In the genomic region with DNA sequence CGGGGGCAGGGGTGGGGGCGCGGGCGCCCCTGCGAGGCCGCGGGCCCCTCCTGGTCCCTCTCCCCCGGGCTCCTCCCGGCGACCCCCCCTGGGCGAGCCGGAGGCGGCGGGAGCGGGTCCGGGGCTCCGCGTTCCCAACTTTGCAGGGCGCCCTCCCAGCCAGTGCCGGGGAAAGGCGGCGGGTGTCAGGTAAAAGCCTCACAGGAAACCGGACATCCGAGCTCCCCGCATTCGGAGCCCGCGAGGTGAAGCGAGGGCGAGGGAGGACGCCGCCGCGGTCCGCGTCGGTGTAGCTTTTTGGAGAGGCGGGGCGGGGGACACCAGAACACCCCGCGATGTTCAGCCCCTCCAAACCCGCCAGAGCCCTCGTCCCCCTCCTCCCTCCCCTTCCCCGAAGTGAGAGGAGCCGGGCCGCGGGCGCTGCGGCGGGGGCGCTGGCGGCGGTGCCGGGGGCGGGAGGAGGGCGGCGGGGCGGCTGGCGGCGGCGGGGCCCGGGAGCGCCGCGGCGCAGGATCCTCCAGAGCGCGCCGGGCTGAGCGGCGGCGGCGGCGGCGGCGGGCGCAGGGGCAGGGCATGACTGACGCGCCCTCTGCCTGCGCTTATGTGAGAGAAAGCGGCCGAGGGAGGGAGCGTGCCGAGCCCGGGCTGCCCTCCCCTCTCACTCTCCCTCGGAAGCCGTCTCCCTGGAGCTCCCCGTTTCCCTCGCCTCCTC, we compare ENCODE assay signal across 8 cellular contexts. TPM values are rescaled to one million over a fixed set of nuclear protein-coding genes. Genes with fewer than 3 reads are reported as not detected.
DNase-seq lines count a peak whose midpoint lies in the region; ATAC-seq and TF ChIP-seq lines count a peak whose summit lies in the region.

A gene with protein sequence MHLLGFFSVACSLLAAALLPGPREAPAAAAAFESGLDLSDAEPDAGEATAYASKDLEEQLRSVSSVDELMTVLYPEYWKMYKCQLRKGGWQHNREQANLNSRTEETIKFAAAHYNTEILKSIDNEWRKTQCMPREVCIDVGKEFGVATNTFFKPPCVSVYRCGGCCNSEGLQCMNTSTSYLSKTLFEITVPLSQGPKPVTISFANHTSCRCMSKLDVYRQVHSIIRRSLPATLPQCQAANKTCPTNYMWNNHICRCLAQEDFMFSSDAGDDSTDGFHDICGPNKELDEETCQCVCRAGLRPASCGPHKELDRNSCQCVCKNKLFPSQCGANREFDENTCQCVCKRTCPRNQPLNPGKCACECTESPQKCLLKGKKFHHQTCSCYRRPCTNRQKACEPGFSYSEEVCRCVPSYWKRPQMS (minus strand): TSS at position 575 of the 712 bp plus-strand sequence. CDS start 611 bp downstream, outside the sequence.

- DNase-seq in NCI-H1092 (lab: John Stamatoyannopoulos, UW) (peak; percentile 2), NCI-H1092 treated with DMSO at 0.1 percent for 48 hours (lab: John Stamatoyannopoulos, UW) (no peak), fibroblast of the aortic adventitia (ENCODE audit: low read depth) (peak; percentile 70), naive B cell (no peak), superior temporal gyrus (ENCODE audit: extremely low spot score) (no peak)
- peak; percentile 18 for DNase-seq in activated CD4-positive, alpha-beta memory T cell treated with anti-CD3 and anti-CD28 coated beads, Interleukin-2, amount 10 ng/mL, durations not matched to agents 7 days and 5 days

- no peak within 1 kb of the TSS for H3K27ac Mint-ChIP-seq in activated CD4-positive, alpha-beta memory T cell treated with anti-CD3 and anti-CD28 coated beads, Interleukin-2, amount 10 ng/mL, durations not matched to agents 7 days and 5 days
- H3K27ac Mint-ChIP-seq in naive B cell, result no peak within 1 kb of the TSS

- H3K4me3 Mint-ChIP-seq in activated CD4-positive, alpha-beta memory T cell treated with anti-CD3 and anti-CD28 coated beads, Interleukin-2, amount 10 ng/mL, durations not matched to agents 7 days and 5 days, result no peak within 1 kb of the TSS
- H3K4me3 Mint-ChIP-seq in naive B cell, result peak within 1 kb of the TSS in 7 of 8 donors; percentile 47 to 81 (median 74)

- H3K4me3 ChIP-seq in fibroblast of the aortic adventitia (ENCODE audit: low read depth, low read length), result peak within 1 kb of the TSS; percentile 88

- ATAC-seq in GM21723 (IDR thresholded peaks at IDR 0.05; ENCODE audit: unreplicated experiment) (peak; percentile 71), naive B cell (ENCODE audit: low read depth in 2 of 2) (peak in 1 of 2 donors; percentile 25)

- CTCF ChIA-PET in activated CD4-positive, alpha-beta memory T cell treated with anti-CD3 and anti-CD28 coated beads, Interleukin-2, amount 10 ng/mL, durations not matched to agents 7 days and 5 days (lab: Charles Lee), result interaction anchor here (0.9 kb wide), 1 partner anchor 255 kb away, joined by 3 read pairs; no protein-coding TSS in a partner anchor

- H3K27me3 Mint-ChIP-seq in activated CD4-positive, alpha-beta memory T cell treated with anti-CD3 and anti-CD28 coated beads, Interleukin-2, amount 10 ng/mL, durations not matched to agents 7 days and 5 days, result peaks cover 36% of the 10 kb centered on the region
- peaks cover 38 to 54% (median 46%) of the 10 kb centered on the region in 3 donors for H3K27me3 Mint-ChIP-seq in naive B cell

- no peak for TF ChIP-seq EP300 in Ishikawa (IDR thresholded peaks at IDR 0.05; ENCODE audit: borderline replicate concordance)

- POLR2A ChIA-PET in activated CD4-positive, alpha-beta memory T cell treated with anti-CD3 and anti-CD28 coated beads, Interleukin-2, amount 10 ng/mL, durations not matched to agents 7 days and 5 days (lab: Charles Lee), result no interaction called here

- H3K36me3 Mint-ChIP-seq in activated CD4-positive, alpha-beta memory T cell treated with anti-CD3 and anti-CD28 coated beads, Interleukin-2, amount 10 ng/mL, durations not matched to agents 7 days and 5 days (ENCODE audit: low read depth), result no peaks in the 10 kb centered on the region
- H3K36me3 Mint-ChIP-seq in naive B cell, result no peaks in the 10 kb centered on the region

- H3K9me3 Mint-ChIP-seq in activated CD4-positive, alpha-beta memory T cell treated with anti-CD3 and anti-CD28 coated beads, Interleukin-2, amount 10 ng/mL, durations not matched to agents 7 days and 5 days, result no peaks in the 10 kb centered on the region
- peaks cover 0 to 13% (median 0%) of the 10 kb centered on the region in 7 donors for H3K9me3 Mint-ChIP-seq in naive B cell

- TF ChIP-seq CTCF in fibroblast of the aortic adventitia (IDR thresholded peaks at IDR 0.05; ENCODE audit: insufficient read depth, low read length), result no peak

- TF ChIP-seq RAD21 in Ishikawa (IDR thresholded peaks at IDR 0.05; ENCODE audit: low read depth), result no peak; the same call in 1 of the 2 replicates

- H3K4me1 Mint-ChIP-seq in activated CD4-positive, alpha-beta memory T cell treated with anti-CD3 and anti-CD28 coated beads, Interleukin-2, amount 10 ng/mL, durations not matched to agents 7 days and 5 days, result peaks cover 6% of the 10 kb centered on the region
- H3K4me1 Mint-ChIP-seq in naive B cell, result peaks cover 0 to 11% (median 0%) of the 10 kb centered on the region in 3 donors

TF ChIP-seq in Ishikawa, 13 proteins besides CTCF, POLR2A, EP300 and RAD21:
- TF ChIP-seq, protein P1, sequence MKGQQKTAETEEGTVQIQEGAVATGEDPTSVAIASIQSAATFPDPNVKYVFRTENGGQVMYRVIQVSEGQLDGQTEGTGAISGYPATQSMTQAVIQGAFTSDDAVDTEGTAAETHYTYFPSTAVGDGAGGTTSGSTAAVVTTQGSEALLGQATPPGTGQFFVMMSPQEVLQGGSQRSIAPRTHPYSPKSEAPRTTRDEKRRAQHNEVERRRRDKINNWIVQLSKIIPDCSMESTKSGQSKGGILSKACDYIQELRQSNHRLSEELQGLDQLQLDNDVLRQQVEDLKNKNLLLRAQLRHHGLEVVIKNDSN (IDR thresholded peaks at IDR 0.05), result no peak
- TF ChIP-seq, protein P2, sequence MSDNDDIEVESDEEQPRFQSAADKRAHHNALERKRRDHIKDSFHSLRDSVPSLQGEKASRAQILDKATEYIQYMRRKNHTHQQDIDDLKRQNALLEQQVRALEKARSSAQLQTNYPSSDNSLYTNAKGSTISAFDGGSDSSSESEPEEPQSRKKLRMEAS (IDR thresholded peaks at IDR 0.05), result peak; percentile 9; the same call in 1 of the 2 replicates

RNA-seq across cellular contexts. Expression of the gene that starts here (rescaled TPM):
- total RNA-seq in activated CD4-positive, alpha-beta memory T cell treated with anti-CD3 and anti-CD28 coated beads, Interleukin-2, amount 10 ng/mL, durations not matched to agents 7 days and 5 days, result not detected
- total RNA-seq in fibroblast of the aortic adventitia (ENCODE audit: low replicate concordance), result 24.7 and 42.9 TPM in 2 replicates
- under 1 TPM in 1 of 6 donors, not detected in 5; 0.30 TPM for polyA plus RNA-seq in naive B cell (ENCODE audit: low read depth in 6 of 6)

Comparison
In these comparisons a context has a peak if more than half of its experiments do, and no peak if none do; other contexts are left out.
1. RNA of the gene that starts here (total RNA-seq): 24.7 to 42.9 TPM in fibroblast of the aortic adventitia; not detected in activated CD4-positive, alpha-beta memory T cell treated with anti-CD3 and anti-CD28 coated beads, Interleukin-2, amount 10 ng/mL, durations not matched to agents 7 days and 5 days; every median in the first group is over 10 times any median in the second.
2. DNase-seq: peak in NCI-H1092 (single experiment) and fibroblast of the aortic adventitia (single experiment); none in NCI-H1092 treated with DMSO at 0.1 percent for 48 hours (single experiment), naive B cell (single experiment) and superior temporal gyrus (single experiment).
3. Peak in DNase-seq in activated CD4-positive, alpha-beta memory T cell treated with anti-CD3 and anti-CD28 coated beads, Interleukin-2, amount 10 ng/mL, durations not matched to agents 7 days and 5 days; RNA of the gene not detected or under 1 TPM.